Comparison of ENCODE assay signal across 29 cellular contexts in the genomic region with DNA sequence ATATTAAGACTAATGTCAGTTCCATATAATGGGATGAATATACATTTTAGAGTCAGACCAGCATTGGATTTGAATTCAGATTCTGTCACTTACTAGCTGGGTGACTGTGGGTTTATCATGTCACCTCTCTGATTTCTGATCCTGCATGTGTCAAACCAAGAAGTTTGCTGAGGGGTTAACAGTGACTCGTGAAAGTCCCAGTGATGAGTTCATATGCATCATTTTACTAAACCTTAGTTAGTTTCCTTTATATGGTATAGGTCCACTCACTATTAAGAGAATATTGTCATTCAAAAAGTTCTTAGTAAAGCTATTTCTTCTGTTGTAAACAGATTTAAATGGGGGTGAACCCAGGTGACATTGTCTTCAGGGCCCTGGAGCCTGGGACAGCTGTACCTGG.
"Had no signal": no experiment of that assay in that cellular context is flagged by ENCODE, and none has a peak within 500 bp of the region (broad histone marks: within the 10 kb centered on the region; RNA-seq: fewer than 3 reads in every experiment).

No MANE protein-coding gene starts in this region.

- H3K36me3 Mint-ChIP-seq: natural killer cell had no signal

- H3K79me2 ChIP-seq: parathyroid adenoma had no signal

- H3K27me3 Mint-ChIP-seq: stimulated activated memory B cell treated with anti-CD40 and anti-IgM and Interleukin-4, amounts not matched to agents 10 μg/mL and 1 μg/mL and 100 μg/mL, for 72 hours had no signal

- ATAC-seq: natural killer cell; psoas muscle; right cardiac atrium; right lobe of liver; stimulated activated memory B cell treated with anti-CD40 and anti-IgM and Interleukin-4, amounts not matched to agents 10 μg/mL and 1 μg/mL and 100 μg/mL, for 72 hours; stimulated activated naive CD8-positive, alpha-beta T cell treated with anti-CD3 and anti-CD28 coated beads, Interleukin-15, amount 100 ng/mL, for 72 hours; stimulated activated naive CD8-positive, alpha-beta T cell treated with anti-CD3 and anti-CD28 coated beads, Interleukin-15, Interleukin-2, amounts not matched to agents 100 U/mL and 50 U/mL, for 24 hours; upper lobe of right lung had no signal

- H3K4me3 Mint-ChIP-seq: natural killer cell; nephron; neural progenitor cell; stimulated activated memory B cell treated with anti-CD40 and anti-IgM and Interleukin-4, amounts not matched to agents 10 μg/mL and 1 μg/mL and 100 μg/mL, for 72 hours; stimulated activated naive CD8-positive, alpha-beta T cell treated with anti-CD3 and anti-CD28 coated beads, Interleukin-15, amount 100 ng/mL, for 72 hours; type B pancreatic cell had no signal

- H3K4me2 ChIP-seq: neural progenitor cell had no signal

- DNase-seq: natural killer cell; occipital lobe; ovary; posterior cingulate gyrus; psoas muscle; right cardiac atrium; right lobe of liver; sigmoid colon; small intestine; stimulated activated CD4-positive, alpha-beta T cell treated with anti-CD3 and anti-CD28 coated beads, Interleukin-15, amount 100 ng/mL, for 24 hours; stimulated activated CD4-positive, alpha-beta T cell treated with anti-CD3 and anti-CD28 coated beads, Interleukin-2, amount 100 ng/mL, for 24 hours; stimulated activated CD4-positive, alpha-beta T cell treated with anti-CD3 and anti-CD28 coated beads, Interleukin-2, amount 100 ng/mL, for 48 hours; stimulated activated CD4-positive, alpha-beta T cell treated with anti-CD3 and anti-CD28 coated beads, Interleukin-4, amount 100 ng/mL, for 24 hours; stimulated activated naive CD4-positive, alpha-beta T cell; stimulated activated naive CD8-positive, alpha-beta T cell treated with anti-CD3 and anti-CD28 coated beads, Interleukin-15, amount 100 ng/mL, for 72 hours; stimulated activated naive CD8-positive, alpha-beta T cell treated with anti-CD3 and anti-CD28 coated beads, Interleukin-15, Interleukin-2, amounts not matched to agents 100 U/mL and 50 U/mL, for 24 hours; substantia nigra; testis; tibial artery; transverse colon; upper lobe of right lung; uterus had no signal

- H2AFZ ChIP-seq: neural progenitor cell, parathyroid adenoma had no signal

- H3K4me1 Mint-ChIP-seq: natural killer cell; nephron; neural progenitor cell; stimulated activated memory B cell treated with anti-CD40 and anti-IgM and Interleukin-4, amounts not matched to agents 10 μg/mL and 1 μg/mL and 100 μg/mL, for 72 hours; stimulated activated naive CD8-positive, alpha-beta T cell treated with anti-CD3 and anti-CD28 coated beads, Interleukin-15, amount 100 ng/mL, for 72 hours had no signal

- H3K27me3 ChIP-seq: neural progenitor cell, ovary, right lobe of liver, sigmoid colon, suprapubic skin, testis, tibial artery, transverse colon, upper lobe of right lung, uterus had no signal

- H3K4me1 ChIP-seq: neural progenitor cell, parathyroid adenoma, psoas muscle, right lobe of liver, sigmoid colon, testis, tibial artery, transverse colon, upper lobe of right lung, uterus had no signal

- H3K27ac ChIP-seq: neural progenitor cell, ovary, parathyroid adenoma, psoas muscle, right lobe of liver, sigmoid colon, suprapubic skin, testis, tibial artery, transverse colon, upper lobe of right lung, uterus had no signal

- H3K4me3 ChIP-seq: neural progenitor cell, ovary, psoas muscle, right lobe of liver, sigmoid colon, suprapubic skin, testis, tibial artery, transverse colon, upper lobe of right lung, uterus had no signal

- H3K9ac ChIP-seq: neural progenitor cell, parathyroid adenoma had no signal

- H3K27ac Mint-ChIP-seq: natural killer cell; nephron; neural progenitor cell; progenitor cell of endocrine pancreas; stimulated activated memory B cell treated with anti-CD40 and anti-IgM and Interleukin-4, amounts not matched to agents 10 μg/mL and 1 μg/mL and 100 μg/mL, for 72 hours; stimulated activated naive CD8-positive, alpha-beta T cell treated with anti-CD3 and anti-CD28 coated beads, Interleukin-15, amount 100 ng/mL, for 72 hours; type B pancreatic cell had no signal
